Comparison of ENCODE assay signal across 35 cellular contexts in genomic region chr11:133137270-133137669, GRCh38.
"Had no signal": no experiment of that assay in that cellular context is flagged by ENCODE, and none has a peak within 500 bp of the region (broad histone marks: within the 10 kb centered on the region; RNA-seq: fewer than 3 reads in every experiment).

No MANE protein-coding gene starts in this region.

- H3K9me3 ChIP-seq: MG63 had no signal

- H3K4me3 ChIP-seq: MG63 had no signal

- H3K27me3 ChIP-seq: MG63 had no signal

- DNase-seq: Karpas-422, Kasumi-1, MG63, MM.1S, MV-4-11, NCI-H1048, NCI-H1092, NCI-H1092 treated with DMSO at 0.1 percent for 48 hours, NCI-H1105, NCI-H1105 treated with DMSO at 0.1 percent for 48 hours, NCI-H1417, NCI-H1417 treated with DMSO at 0.1 percent for 48 hours, NCI-H1436, NCI-H1436 treated with DMSO at 0.1 percent for 48 hours, NCI-H146, NCI-H1694, NCI-H1694 treated with DMSO at 0.1 percent for 48 hours, NCI-H187, NCI-H187 treated with DMSO at 0.1 percent for 48 hours, NCI-H1930, NCI-H2029, NCI-H2029 treated with DMSO at 0.1 percent for 48 hours, NCI-H2081, NCI-H2081 treated with DMSO at 0.1 percent for 48 hours, NCI-H2107, NCI-H2171, NCI-H2171 treated with DMSO at 0.1 percent for 48 hours, NCI-H2227 treated with DMSO at 0.1 percent for 48 hours, NCI-H226, NCI-H345, NCI-H446, NCI-H446 treated with DMSO at 0.1 percent for 48 hours, NCI-H510A, NCI-H510A treated with DMSO at 0.1 percent for 48 hours, NCI-H524 had no signal

- H3K36me3 ChIP-seq: MG63 had no signal
